9 cellular contexts compared by ENCODE assay signal in genomic region chr16:23706439-23706838, GRCh38. TPM values are rescaled to one million over a fixed set of nuclear protein-coding genes. Genes with fewer than 3 reads are reported as not detected.
"Had no signal": no experiment of that assay in that cellular context is flagged by ENCODE, and none has a peak within 500 bp of the region (broad histone marks: within the 10 kb centered on the region; RNA-seq: fewer than 3 reads in every experiment).

No MANE protein-coding gene starts in this region.

- FAIRE-seq: G401.6, GM12878, GM12891, GM12892, GM18507, GM19239 had no signal

- H3K4me3 ChIP-seq: GM12878 had no signal

- DNase-seq: GDM1, GF-D8 had no signal

- ATAC-seq: GM12878 had no signal

RNA-seq across cellular contexts. Expression of gene CHP2, which starts 48.4 kb away (rescaled TPM):
- total RNA-seq: G401, GM12878 had no signal
- polyA plus RNA-seq: GM12878 had no signal
